ENCODE assay signal across 1 cellular context in genomic region chr2:230678451-230678850, GRCh38.
TF ChIP-seq lines count a peak whose summit lies in the region.

No MANE protein-coding gene starts in this region.

TF ChIP-seq in HepG2, 621 proteins besides CTCF, POLR2A, EP300 and RAD21 (continued from another document):
- TF ChIP-seq ZBTB43 (CRISPR knock-in tag; conservative IDR thresholded peaks at IDR 0.05) (no peak), ZNF143 (CRISPR knock-in tag; IDR thresholded peaks at IDR 0.05) (no peak), TFAP4 (IDR thresholded peaks at IDR 0.05; ENCODE audit: borderline replicate concordance, low read depth) (no peak), ZKSCAN5 (CRISPR knock-in tag; IDR thresholded peaks at IDR 0.05) (no peak), ZNF629 (CRISPR knock-in tag; conservative IDR thresholded peaks at IDR 0.05) (no peak), REST (IDR thresholded peaks at IDR 0.05; ENCODE audit: borderline replicate concordance in 1 of 2, low read depth in 1 of 2, low read length in 2 of 2) (no peak)
TF ChIP-seq in HepG2: peak in this region for 0.
